ENCODE assay signal across 9 cellular contexts in the genomic region with DNA sequence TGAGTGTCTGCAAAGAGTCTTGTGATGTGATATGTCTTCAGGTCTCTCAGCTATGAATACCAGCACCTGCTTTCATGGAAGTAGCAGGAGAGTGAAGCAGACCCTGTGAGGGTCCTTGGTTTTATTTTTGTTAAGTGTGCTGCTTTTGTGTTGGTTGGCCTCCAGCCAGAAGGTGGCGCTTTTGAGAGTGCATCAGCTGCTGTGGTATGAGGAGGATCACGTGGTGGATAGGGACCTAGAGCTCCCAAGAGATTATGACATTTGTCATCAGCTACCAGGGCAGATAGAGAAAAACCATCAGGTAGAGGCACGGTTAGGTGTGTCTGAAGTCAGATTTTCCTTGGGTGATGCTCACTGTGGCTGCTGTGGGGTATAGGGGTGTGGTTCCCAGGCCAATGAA.
DNase-seq lines count a peak whose midpoint lies in the region; ATAC-seq, FAIRE-seq and TF ChIP-seq lines count a peak whose summit lies in the region.
"Had no signal": no experiment of that assay in that cellular context is flagged by ENCODE, and none has a peak within 500 bp of the region (broad histone marks: within the 10 kb centered on the region; RNA-seq: fewer than 3 reads in every experiment).

No MANE protein-coding gene starts in this region.

- no peak overlapping the region for H2BK120ac ChIP-seq in H1 (replicated peaks; ENCODE audit: low read depth, low read length)

- TF ChIP-seq POLR2A in H1 (IDR thresholded peaks at IDR 0.05; ENCODE audit: control extremely low read depth in 1 of 2, low read depth in 2 of 2, low read length in 2 of 2), result no peak

- no peak overlapping the region for H3K23ac ChIP-seq in H1 (ENCODE audit: insufficient read length)

- no peak overlapping the region for H2BK5ac ChIP-seq in H1 (ENCODE audit: low read depth, low read length)

- POLR2A ChIA-PET in H1 (lab: Charles Lee; ENCODE audit: partially characterized antibody), result no interaction called here

- peak; percentile 69 for ATAC-seq in GM21390 (IDR thresholded peaks at IDR 0.05; ENCODE audit: unreplicated experiment)
- ATAC-seq in HG03095 (IDR thresholded peaks at IDR 0.05; ENCODE audit: unreplicated experiment), result no peak

- CTCF ChIA-PET in H1 (lab: Charles Lee; ENCODE audit: partially characterized antibody), result interaction anchor here (0.6 to 2.3 kb wide), 12 partner anchors 10 to 1200 kb away, joined by 3 to 7 read pairs (median 3); no protein-coding TSS in a partner anchor

- H3K27me3 ChIP-seq in Karpas-422 (ENCODE audit: low read length) (no peaks in the 10 kb centered on the region), H1 (replicated peaks in 1 of 4; ENCODE audit: control insufficient read depth in 3 of 4, extremely low read depth in 1 of 4, insufficient read depth in 3 of 4, low read length in 3 of 4) (no peaks in the 10 kb centered on the region)

- H2BK12ac ChIP-seq in H1 (ENCODE audit: low read depth, low read length), result no peak overlapping the region

- no peak overlapping the region for H3K14ac ChIP-seq in H1 (ENCODE audit: insufficient read length)

- H3K27ac ChIP-seq in Karpas-422 (ENCODE audit: low read length), result no peak overlapping the region
- no peak overlapping the region for H3K27ac ChIP-seq in H1 (ENCODE audit: low read depth, low read length)

- no peak overlapping the region for H3K56ac ChIP-seq in H1 (replicated peaks; ENCODE audit: insufficient read length, low read depth, low read length)

- no peak overlapping the region for H2BK20ac ChIP-seq in H1 (ENCODE audit: low read length)

- 0 out of 2 replicates have a peak, but pooled peaks cover 3% of the 10 kb centered on the region for H3K9me3 ChIP-seq in Karpas-422 (ENCODE audit: low read length)
- peaks cover 6 to 25% of the 10 kb centered on the region in 2 experiments for H3K9me3 ChIP-seq in H1 (ENCODE audit: insufficient read depth in 2 of 2, low read depth in 1 of 2, low read length in 1 of 2)

- H2BK15ac ChIP-seq in H1 (ENCODE audit: low read length), result no peak overlapping the region

- FAIRE-seq in H1 (lab: Jason Lieb, UNC), result no peak

- no peak overlapping the region for H3K4me2 ChIP-seq in Karpas-422 (ENCODE audit: low read depth, low read length, poor library complexity, severe bottlenecking)
- H3K4me2 ChIP-seq in H1 (ENCODE audit: insufficient read depth in 1 of 2, low read depth in 2 of 2, low read length in 2 of 2), result no peak overlapping the region

- no peak overlapping the region for H3K4ac ChIP-seq in H1 (replicated peaks; ENCODE audit: insufficient read length, low read depth, low read length)

- DNase-seq in Karpas-422 (peak; percentile 69), H1 (ENCODE audit: low read depth in 1 of 2, low spot score in 2 of 2) (peak in 1 of 2 experiments; percentile 56), HuH-7.5 (ENCODE audit: low spot score) (no peak), SIG-M5 (lab: John Stamatoyannopoulos, UW) (no peak), GF-D8 (lab: John Stamatoyannopoulos, UW) (no peak)
- DNase-seq: mesenchymal stem cell had no signal

- peak in 1 of 2 experiments; percentile 40; a peak in 2 of 4 replicates for TF ChIP-seq RAD21 in H1 (IDR thresholded peaks at IDR 0.05 in 1 of 2, conservative IDR thresholded peaks at IDR 0.05 in 1 of 2; ENCODE audit: low read depth in 2 of 2, low read length in 2 of 2)

- H2AK5ac ChIP-seq in H1 (ENCODE audit: low read depth, low read length), result no peak overlapping the region

- H3K9me2 ChIP-seq in Karpas-422 (replicated peaks; ENCODE audit: insufficient read depth, low read length), result no peaks in the 10 kb centered on the region

- no peaks in the 10 kb centered on the region for H3K23me2 ChIP-seq in H1 (ENCODE audit: low read depth, low read length)

- H2AFZ ChIP-seq in Karpas-422 (ENCODE audit: low read length), result no peak overlapping the region
- peak overlapping the region; percentile 92 for H2AFZ ChIP-seq in H1 (ENCODE audit: low read length)

- no peaks in the 10 kb centered on the region for H3K79me2 ChIP-seq in Karpas-422 (ENCODE audit: low read length)
- no peaks in the 10 kb centered on the region for H3K79me2 ChIP-seq in H1 (ENCODE audit: control insufficient read depth in 1 of 2, insufficient read depth in 2 of 2, low read length in 2 of 2)

- H3K36me3 ChIP-seq in Karpas-422 (ENCODE audit: insufficient read depth, low read length) (no peaks in the 10 kb centered on the region), H1 (ENCODE audit: control insufficient read depth in 2 of 4, insufficient read depth in 4 of 4, low read length in 3 of 4) (no peaks in the 10 kb centered on the region)

- no peak for TF ChIP-seq EP300 in H1 (IDR thresholded peaks at IDR 0.05; ENCODE audit: borderline replicate concordance in 1 of 2, low read depth in 2 of 2, low read length in 2 of 2)

- TF ChIP-seq CTCF in GM12872 (IDR thresholded peaks at IDR 0.05; ENCODE audit: insufficient read depth, low read depth, low read length) (peak; percentile 36; the same call in 1 of the 3 replicates), H1 (IDR thresholded peaks at IDR 0.05; ENCODE audit: control extremely low read depth in 1 of 3, insufficient read depth in 1 of 3, low read depth in 1 of 3, low read length in 3 of 3) (peak; percentile 27 to 33 (median 29); a peak in 3 of 4 replicates)

- H3K18ac ChIP-seq in H1 (ENCODE audit: extremely low read depth, low read length), result no peak overlapping the region

- H4K8ac ChIP-seq in H1 (ENCODE audit: extremely low read depth, insufficient read depth, low read length), result no peak overlapping the region

- no peaks in the 10 kb centered on the region for H3K79me1 ChIP-seq in H1 (ENCODE audit: low read depth, low read length)

- WGBS in H1 (ENCODE audit: extremely low coverage in 1 of 2, insufficient coverage in 1 of 2, insufficient read length in 1 of 2, insufficient replicate concordance in 2 of 2, low coverage in 1 of 2, low lambda C conversion rate in 2 of 2, missing lambda C conversion rate in 1 of 2), 2 experiments, result 26% methylated on average over 3 of the region's 3 CpGs; no CpG with 5 or more reads in 1 of the 2 experiments

- H4K20me1 ChIP-seq in Karpas-422 (ENCODE audit: insufficient read depth, low read depth, low read length) (no peaks in the 10 kb centered on the region), H1 (replicated peaks in 1 of 2; ENCODE audit: control insufficient read depth in 1 of 2, insufficient read depth in 2 of 2, low read length in 2 of 2) (no peaks in the 10 kb centered on the region)

- H4K5ac ChIP-seq in H1 (ENCODE audit: insufficient read length, low read depth, low read length), result no peak overlapping the region

- no peak overlapping the region for H3K9ac ChIP-seq in Karpas-422 (ENCODE audit: low read length)
- H3K9ac ChIP-seq in H1 (replicated peaks in 1 of 4; ENCODE audit: extremely low read depth in 1 of 4, low read depth in 3 of 4, low read length in 3 of 4), result no peak overlapping the region

- no peak overlapping the region for H4K91ac ChIP-seq in H1 (replicated peaks; ENCODE audit: insufficient read length, low read length)

- H3K4me1 ChIP-seq in Karpas-422 (ENCODE audit: low read length) (no peaks in the 10 kb centered on the region), H1 (replicated peaks in 1 of 4; ENCODE audit: control insufficient read depth in 3 of 4, insufficient read depth in 4 of 4, low read length in 3 of 4) (no peaks in the 10 kb centered on the region)

- H3K4me3 ChIP-seq in Karpas-422 (ENCODE audit: low read length) (no peak overlapping the region), H1 (ENCODE audit: extremely low read depth in 1 of 4, insufficient read depth in 2 of 4, low read depth in 3 of 4, low read length in 4 of 4) (no peak overlapping the region)

TF ChIP-seq in H1, 55 proteins besides CTCF, POLR2A, EP300 and RAD21:
- no peak for TF ChIP-seq NRF1 (IDR thresholded peaks at IDR 0.05; ENCODE audit: low read depth, low read length)
- no peak for TF ChIP-seq RBBP5 (IDR thresholded peaks at IDR 0.05; ENCODE audit: borderline replicate concordance, low read depth, low read length)
- no peak for TF ChIP-seq CBX5 (IDR thresholded peaks at IDR 0.05; ENCODE audit: low read depth, low read length)
- TF ChIP-seq MAFK (IDR thresholded peaks at IDR 0.05; ENCODE audit: low read depth, low read length), result no peak
- TF ChIP-seq PHF8 (conservative IDR thresholded peaks at IDR 0.05; ENCODE audit: low read depth, low read length), result no peak
TF ChIP-seq in H1: peak in this region for 0.
